In the genomic region with DNA sequence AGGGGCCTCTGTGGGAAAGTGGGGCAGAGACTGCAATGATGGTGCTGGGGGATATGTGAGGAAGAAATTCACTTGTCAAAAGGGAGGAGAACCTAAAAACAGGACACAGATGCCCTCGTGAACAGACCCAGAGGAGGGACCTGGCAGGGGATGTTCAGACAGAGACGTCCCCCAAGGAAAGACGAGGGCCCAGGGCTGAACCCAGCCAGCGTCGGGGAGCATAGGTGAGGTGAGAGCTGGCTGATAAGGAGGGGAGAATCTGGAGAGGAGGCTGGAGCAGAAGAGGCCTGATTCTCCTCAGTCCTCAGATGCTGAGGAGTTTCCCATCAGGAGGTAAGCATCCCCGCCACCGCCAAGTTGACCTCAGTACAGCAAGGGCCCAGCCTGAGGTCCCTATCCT, we compare ENCODE assay signal across 18 cellular contexts. TPM values are rescaled to one million over a fixed set of nuclear protein-coding genes. Genes with fewer than 3 reads are reported as not detected.
DNase-seq lines count a peak whose midpoint lies in the region; ATAC-seq and TF ChIP-seq lines count a peak whose summit lies in the region.
"Had no signal": no experiment of that assay in that cellular context is flagged by ENCODE, and none has a peak within 500 bp of the region (broad histone marks: within the 10 kb centered on the region; RNA-seq: fewer than 3 reads in every experiment).

No MANE protein-coding gene starts in this region.

- no peak overlapping the region for H3K4me3 Mint-ChIP-seq in dendritic cell treated with granulocyte-macrophage colony-stimulating factor and Interleukin-4, amounts not matched to agents 40 ng/mL and 50 ng/mL, for 4 days
- no peak overlapping the region for H3K4me3 Mint-ChIP-seq in stimulated activated memory B cell treated with anti-CD40 and anti-IgM and Interleukin-4, amounts not matched to agents 10 μg/mL and 1 μg/mL and 100 μg/mL, for 72 hours
- no peak overlapping the region for H3K4me3 Mint-ChIP-seq in MCF 10A (ENCODE audit: unreplicated experiment)
- H3K4me3 Mint-ChIP-seq: CD8-positive, alpha-beta memory T cell; GM23338 had no signal

- intact Hi-C loops in left ventricle myocardium superior (cut with micrococcal nuclease), result no loop called here
- intact Hi-C loops in Right ventricle myocardium inferior (cut with DNase I), result no loop called here
- intact Hi-C loops in dendritic cell treated with granulocyte-macrophage colony-stimulating factor and Interleukin-4, amounts not matched to agents 40 ng/mL and 50 ng/mL, for 4 days (cut with micrococcal nuclease), result no loop called here
- intact Hi-C loops in MCF 10A (cut with micrococcal nuclease), result no loop called here

- no TSS peak for BruUV-seq in MCF 10A (replicated peaks; lab: Mats Ljungman, UMichigan)

- ATAC-seq in left ventricle myocardium superior (no peak), Right ventricle myocardium inferior (no peak)
- no peak for ATAC-seq in stimulated activated memory B cell treated with anti-CD40 and anti-IgM and Interleukin-4, amounts not matched to agents 10 μg/mL and 1 μg/mL and 100 μg/mL, for 72 hours
- ATAC-seq: A549, GM23338 had no signal

- H3K9me3 Mint-ChIP-seq in dendritic cell treated with granulocyte-macrophage colony-stimulating factor and Interleukin-4, amounts not matched to agents 40 ng/mL and 50 ng/mL, for 4 days, result no peaks in the 10 kb centered on the region
- H3K9me3 Mint-ChIP-seq in stimulated activated memory B cell treated with anti-CD40 and anti-IgM and Interleukin-4, amounts not matched to agents 10 μg/mL and 1 μg/mL and 100 μg/mL, for 72 hours, result no peaks in the 10 kb centered on the region
- no peaks in the 10 kb centered on the region for H3K9me3 Mint-ChIP-seq in MCF 10A (ENCODE audit: unreplicated experiment)
- H3K9me3 Mint-ChIP-seq: CD8-positive, alpha-beta memory T cell had no signal

- H3K27ac Mint-ChIP-seq in dendritic cell treated with granulocyte-macrophage colony-stimulating factor and Interleukin-4, amounts not matched to agents 40 ng/mL and 50 ng/mL, for 4 days, result peak overlapping the region; percentile 5
- H3K27ac Mint-ChIP-seq in stimulated activated memory B cell treated with anti-CD40 and anti-IgM and Interleukin-4, amounts not matched to agents 10 μg/mL and 1 μg/mL and 100 μg/mL, for 72 hours, result peak overlapping the region; percentile 44
- H3K27ac Mint-ChIP-seq in MCF 10A (ENCODE audit: low read depth, unreplicated experiment), result no peak overlapping the region
- H3K27ac Mint-ChIP-seq: CD8-positive, alpha-beta memory T cell; GM23338 had no signal

- POLR2A ChIA-PET in MCF 10A (lab: Yijun Ruan, JAX), result no interaction called here

- H3K36me3 Mint-ChIP-seq in dendritic cell treated with granulocyte-macrophage colony-stimulating factor and Interleukin-4, amounts not matched to agents 40 ng/mL and 50 ng/mL, for 4 days (ENCODE audit: low read depth), result no peaks in the 10 kb centered on the region
- no peaks in the 10 kb centered on the region for H3K36me3 Mint-ChIP-seq in stimulated activated memory B cell treated with anti-CD40 and anti-IgM and Interleukin-4, amounts not matched to agents 10 μg/mL and 1 μg/mL and 100 μg/mL, for 72 hours
- H3K36me3 Mint-ChIP-seq in MCF 10A (ENCODE audit: insufficient read depth, unreplicated experiment), result no peaks in the 10 kb centered on the region
- H3K36me3 Mint-ChIP-seq: CD8-positive, alpha-beta memory T cell had no signal

- CTCF ChIA-PET in MCF 10A (lab: Yijun Ruan, JAX), result no interaction called here

- no peak for TF ChIP-seq CTCF in MCF 10A (IDR thresholded peaks at IDR 0.05; ENCODE audit: unreplicated experiment)

- peaks cover 11% of the 10 kb centered on the region for H3K27me3 Mint-ChIP-seq in dendritic cell treated with granulocyte-macrophage colony-stimulating factor and Interleukin-4, amounts not matched to agents 40 ng/mL and 50 ng/mL, for 4 days
- H3K27me3 Mint-ChIP-seq in stimulated activated memory B cell treated with anti-CD40 and anti-IgM and Interleukin-4, amounts not matched to agents 10 μg/mL and 1 μg/mL and 100 μg/mL, for 72 hours, result no peaks in the 10 kb centered on the region
- peaks cover 60% of the 10 kb centered on the region for H3K27me3 Mint-ChIP-seq in MCF 10A (ENCODE audit: insufficient read depth, unreplicated experiment)

- peaks cover 17% of the 10 kb centered on the region for H3K4me1 Mint-ChIP-seq in dendritic cell treated with granulocyte-macrophage colony-stimulating factor and Interleukin-4, amounts not matched to agents 40 ng/mL and 50 ng/mL, for 4 days (ENCODE audit: low read depth)
- peaks cover 67% of the 10 kb centered on the region for H3K4me1 Mint-ChIP-seq in stimulated activated memory B cell treated with anti-CD40 and anti-IgM and Interleukin-4, amounts not matched to agents 10 μg/mL and 1 μg/mL and 100 μg/mL, for 72 hours
- H3K4me1 Mint-ChIP-seq in MCF 10A (ENCODE audit: insufficient read depth, unreplicated experiment), result no peaks in the 10 kb centered on the region
- H3K4me1 Mint-ChIP-seq: CD8-positive, alpha-beta memory T cell; GM23338 had no signal

- DNase-seq in left ventricle myocardium superior (peak; percentile 20), Right ventricle myocardium inferior (ENCODE audit: missing footprints) (no peak), islet precursor cell (no peak), MCF 10A (ENCODE audit: unreplicated experiment) (no peak)
- DNase-seq in activated CD8-positive, alpha-beta memory T cell treated with anti-CD3 and anti-CD28 coated beads for 24 hours, result no peak
- DNase-seq: AML-193; CD8-positive, alpha-beta memory T cell; COR-L47; DMS 273 treated with DMSO at 0.1 percent for 48 hours; DMS53; DND-41; EL; HCEC 1CT had no signal

RNA-seq across cellular contexts. Expression of gene IGLL5, which starts 31.4 kb away (rescaled TPM):
- 0.92 TPM for total RNA-seq in left ventricle myocardium superior
- not detected for total RNA-seq in Right ventricle myocardium inferior
- not detected in 2 replicates for total RNA-seq in MCF 10A (2022)
- total RNA-seq: CD8-positive, alpha-beta memory T cell; GM23338; HT1080 had no signal
